1 cellular context compared by ENCODE assay signal in the genomic region with DNA sequence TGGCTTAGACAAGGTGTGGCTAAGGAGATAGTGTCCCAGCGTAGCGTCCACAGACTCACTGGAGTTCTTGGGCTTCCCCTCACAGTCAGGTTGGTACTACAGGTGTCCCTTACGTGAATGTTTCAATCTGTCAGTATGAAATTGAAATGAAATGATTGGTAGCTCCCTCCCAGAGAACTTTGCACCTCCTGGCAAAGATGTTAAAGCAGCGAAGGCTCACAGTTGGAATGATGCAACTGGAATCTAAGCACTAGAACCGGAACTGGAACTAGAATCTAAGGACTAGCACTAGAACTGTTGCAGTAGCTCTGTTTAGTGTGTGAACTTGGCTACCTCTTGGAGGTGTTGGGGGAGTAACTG.
TF ChIP-seq lines count a peak whose summit lies in the region.

No MANE protein-coding gene starts in this region.

TF ChIP-seq in HepG2, 621 proteins besides CTCF, POLR2A, EP300 and RAD21 (continued from another document and continues in another):
- TF ChIP-seq, protein P1, sequence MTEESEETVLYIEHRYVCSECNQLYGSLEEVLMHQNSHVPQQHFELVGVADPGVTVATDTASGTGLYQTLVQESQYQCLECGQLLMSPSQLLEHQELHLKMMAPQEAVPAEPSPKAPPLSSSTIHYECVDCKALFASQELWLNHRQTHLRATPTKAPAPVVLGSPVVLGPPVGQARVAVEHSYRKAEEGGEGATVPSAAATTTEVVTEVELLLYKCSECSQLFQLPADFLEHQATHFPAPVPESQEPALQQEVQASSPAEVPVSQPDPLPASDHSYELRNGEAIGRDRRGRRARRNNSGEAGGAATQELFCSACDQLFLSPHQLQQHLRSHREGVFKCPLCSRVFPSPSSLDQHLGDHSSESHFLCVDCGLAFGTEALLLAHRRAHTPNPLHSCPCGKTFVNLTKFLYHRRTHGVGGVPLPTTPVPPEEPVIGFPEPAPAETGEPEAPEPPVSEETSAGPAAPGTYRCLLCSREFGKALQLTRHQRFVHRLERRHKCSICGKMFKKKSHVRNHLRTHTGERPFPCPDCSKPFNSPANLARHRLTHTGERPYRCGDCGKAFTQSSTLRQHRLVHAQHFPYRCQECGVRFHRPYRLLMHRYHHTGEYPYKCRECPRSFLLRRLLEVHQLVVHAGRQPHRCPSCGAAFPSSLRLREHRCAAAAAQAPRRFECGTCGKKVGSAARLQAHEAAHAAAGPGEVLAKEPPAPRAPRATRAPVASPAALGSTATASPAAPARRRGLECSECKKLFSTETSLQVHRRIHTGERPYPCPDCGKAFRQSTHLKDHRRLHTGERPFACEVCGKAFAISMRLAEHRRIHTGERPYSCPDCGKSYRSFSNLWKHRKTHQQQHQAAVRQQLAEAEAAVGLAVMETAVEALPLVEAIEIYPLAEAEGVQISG (CRISPR knock-in tag; IDR thresholded peaks at IDR 0.05), result 0 out of 2 replicates have a peak, but pooled peaks have one; percentile 51
- TF ChIP-seq, protein P2, sequence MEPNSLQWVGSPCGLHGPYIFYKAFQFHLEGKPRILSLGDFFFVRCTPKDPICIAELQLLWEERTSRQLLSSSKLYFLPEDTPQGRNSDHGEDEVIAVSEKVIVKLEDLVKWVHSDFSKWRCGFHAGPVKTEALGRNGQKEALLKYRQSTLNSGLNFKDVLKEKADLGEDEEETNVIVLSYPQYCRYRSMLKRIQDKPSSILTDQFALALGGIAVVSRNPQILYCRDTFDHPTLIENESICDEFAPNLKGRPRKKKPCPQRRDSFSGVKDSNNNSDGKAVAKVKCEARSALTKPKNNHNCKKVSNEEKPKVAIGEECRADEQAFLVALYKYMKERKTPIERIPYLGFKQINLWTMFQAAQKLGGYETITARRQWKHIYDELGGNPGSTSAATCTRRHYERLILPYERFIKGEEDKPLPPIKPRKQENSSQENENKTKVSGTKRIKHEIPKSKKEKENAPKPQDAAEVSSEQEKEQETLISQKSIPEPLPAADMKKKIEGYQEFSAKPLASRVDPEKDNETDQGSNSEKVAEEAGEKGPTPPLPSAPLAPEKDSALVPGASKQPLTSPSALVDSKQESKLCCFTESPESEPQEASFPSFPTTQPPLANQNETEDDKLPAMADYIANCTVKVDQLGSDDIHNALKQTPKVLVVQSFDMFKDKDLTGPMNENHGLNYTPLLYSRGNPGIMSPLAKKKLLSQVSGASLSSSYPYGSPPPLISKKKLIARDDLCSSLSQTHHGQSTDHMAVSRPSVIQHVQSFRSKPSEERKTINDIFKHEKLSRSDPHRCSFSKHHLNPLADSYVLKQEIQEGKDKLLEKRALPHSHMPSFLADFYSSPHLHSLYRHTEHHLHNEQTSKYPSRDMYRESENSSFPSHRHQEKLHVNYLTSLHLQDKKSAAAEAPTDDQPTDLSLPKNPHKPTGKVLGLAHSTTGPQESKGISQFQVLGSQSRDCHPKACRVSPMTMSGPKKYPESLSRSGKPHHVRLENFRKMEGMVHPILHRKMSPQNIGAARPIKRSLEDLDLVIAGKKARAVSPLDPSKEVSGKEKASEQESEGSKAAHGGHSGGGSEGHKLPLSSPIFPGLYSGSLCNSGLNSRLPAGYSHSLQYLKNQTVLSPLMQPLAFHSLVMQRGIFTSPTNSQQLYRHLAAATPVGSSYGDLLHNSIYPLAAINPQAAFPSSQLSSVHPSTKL (CRISPR knock-in tag; IDR thresholded peaks at IDR 0.05), result peak; percentile 33; the same call in 1 of the 2 replicates
- TF ChIP-seq, protein P3, sequence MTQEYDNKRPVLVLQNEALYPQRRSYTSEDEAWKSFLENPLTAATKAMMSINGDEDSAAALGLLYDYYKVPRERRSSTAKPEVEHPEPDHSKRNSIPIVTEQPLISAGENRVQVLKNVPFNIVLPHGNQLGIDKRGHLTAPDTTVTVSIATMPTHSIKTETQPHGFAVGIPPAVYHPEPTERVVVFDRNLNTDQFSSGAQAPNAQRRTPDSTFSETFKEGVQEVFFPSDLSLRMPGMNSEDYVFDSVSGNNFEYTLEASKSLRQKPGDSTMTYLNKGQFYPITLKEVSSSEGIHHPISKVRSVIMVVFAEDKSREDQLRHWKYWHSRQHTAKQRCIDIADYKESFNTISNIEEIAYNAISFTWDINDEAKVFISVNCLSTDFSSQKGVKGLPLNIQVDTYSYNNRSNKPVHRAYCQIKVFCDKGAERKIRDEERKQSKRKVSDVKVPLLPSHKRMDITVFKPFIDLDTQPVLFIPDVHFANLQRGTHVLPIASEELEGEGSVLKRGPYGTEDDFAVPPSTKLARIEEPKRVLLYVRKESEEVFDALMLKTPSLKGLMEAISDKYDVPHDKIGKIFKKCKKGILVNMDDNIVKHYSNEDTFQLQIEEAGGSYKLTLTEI (CRISPR knock-in tag; conservative IDR thresholded peaks at IDR 0.05), result no peak
- no peak for TF ChIP-seq ZNF775 (CRISPR knock-in tag; IDR thresholded peaks at IDR 0.05; ENCODE audit: borderline replicate concordance)
- TF ChIP-seq GATAD1 (CRISPR knock-in tag; IDR thresholded peaks at IDR 0.05), result 0 out of 2 replicates have a peak, but pooled peaks have one; percentile 11
- TF ChIP-seq ADNP (CRISPR knock-in tag; IDR thresholded peaks at IDR 0.05), result no peak
- 0 out of 2 replicates have a peak, but pooled peaks have one; percentile 42 for TF ChIP-seq SMAD3 (CRISPR knock-in tag; IDR thresholded peaks at IDR 0.05)
- TF ChIP-seq RBM39 (IDR thresholded peaks at IDR 0.05; ENCODE audit: low read depth, low read length, poor library complexity, severe bottlenecking), result no peak
- peak; percentile 30; the same call in 1 of the 2 replicates for TF ChIP-seq PPARG (CRISPR knock-in tag; conservative IDR thresholded peaks at IDR 0.05)
- peak; percentile 11; the same call in 1 of the 2 replicates for TF ChIP-seq YEATS4 (CRISPR knock-in tag; IDR thresholded peaks at IDR 0.05; ENCODE audit: borderline replicate concordance)
- TF ChIP-seq, protein P4, sequence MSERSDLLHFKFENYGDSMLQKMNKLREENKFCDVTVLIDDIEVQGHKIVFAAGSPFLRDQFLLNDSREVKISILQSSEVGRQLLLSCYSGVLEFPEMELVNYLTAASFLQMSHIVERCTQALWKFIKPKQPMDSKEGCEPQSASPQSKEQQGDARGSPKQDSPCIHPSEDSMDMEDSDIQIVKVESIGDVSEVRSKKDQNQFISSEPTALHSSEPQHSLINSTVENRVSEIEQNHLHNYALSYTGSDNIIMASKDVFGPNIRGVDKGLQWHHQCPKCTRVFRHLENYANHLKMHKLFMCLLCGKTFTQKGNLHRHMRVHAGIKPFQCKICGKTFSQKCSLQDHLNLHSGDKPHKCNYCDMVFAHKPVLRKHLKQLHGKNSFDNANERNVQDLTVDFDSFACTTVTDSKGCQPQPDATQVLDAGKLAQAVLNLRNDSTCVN (CRISPR knock-in tag; IDR thresholded peaks at IDR 0.05; ENCODE audit: borderline replicate concordance), result peak; percentile 85
- TF ChIP-seq ISL2 (CRISPR knock-in tag; IDR thresholded peaks at IDR 0.05), result no peak; the same call in 1 of the 2 replicates
- peak; percentile 25; the same call in 1 of the 2 replicates for TF ChIP-seq MIER3 (CRISPR knock-in tag; IDR thresholded peaks at IDR 0.05; ENCODE audit: borderline replicate concordance)
- 0 out of 2 replicates have a peak, but pooled peaks have one; percentile 20 for TF ChIP-seq ZNF264 (CRISPR knock-in tag; IDR thresholded peaks at IDR 0.05)
- no peak for TF ChIP-seq RBAK (CRISPR knock-in tag; IDR thresholded peaks at IDR 0.05)
- no peak for TF ChIP-seq RBM22 (optimal IDR thresholded peaks at IDR 0.05; ENCODE audit: low read length)
- 0 out of 2 replicates have a peak, but pooled peaks have one; percentile 48 for TF ChIP-seq ZMAT3 (CRISPR knock-in tag; conservative IDR thresholded peaks at IDR 0.05)
- no peak for TF ChIP-seq FOXO1 (CRISPR knock-in tag; IDR thresholded peaks at IDR 0.05)
- TF ChIP-seq ELF3 (CRISPR knock-in tag; IDR thresholded peaks at IDR 0.05), result 0 out of 2 replicates have a peak, but pooled peaks have one; percentile 27
- TF ChIP-seq, protein P5, sequence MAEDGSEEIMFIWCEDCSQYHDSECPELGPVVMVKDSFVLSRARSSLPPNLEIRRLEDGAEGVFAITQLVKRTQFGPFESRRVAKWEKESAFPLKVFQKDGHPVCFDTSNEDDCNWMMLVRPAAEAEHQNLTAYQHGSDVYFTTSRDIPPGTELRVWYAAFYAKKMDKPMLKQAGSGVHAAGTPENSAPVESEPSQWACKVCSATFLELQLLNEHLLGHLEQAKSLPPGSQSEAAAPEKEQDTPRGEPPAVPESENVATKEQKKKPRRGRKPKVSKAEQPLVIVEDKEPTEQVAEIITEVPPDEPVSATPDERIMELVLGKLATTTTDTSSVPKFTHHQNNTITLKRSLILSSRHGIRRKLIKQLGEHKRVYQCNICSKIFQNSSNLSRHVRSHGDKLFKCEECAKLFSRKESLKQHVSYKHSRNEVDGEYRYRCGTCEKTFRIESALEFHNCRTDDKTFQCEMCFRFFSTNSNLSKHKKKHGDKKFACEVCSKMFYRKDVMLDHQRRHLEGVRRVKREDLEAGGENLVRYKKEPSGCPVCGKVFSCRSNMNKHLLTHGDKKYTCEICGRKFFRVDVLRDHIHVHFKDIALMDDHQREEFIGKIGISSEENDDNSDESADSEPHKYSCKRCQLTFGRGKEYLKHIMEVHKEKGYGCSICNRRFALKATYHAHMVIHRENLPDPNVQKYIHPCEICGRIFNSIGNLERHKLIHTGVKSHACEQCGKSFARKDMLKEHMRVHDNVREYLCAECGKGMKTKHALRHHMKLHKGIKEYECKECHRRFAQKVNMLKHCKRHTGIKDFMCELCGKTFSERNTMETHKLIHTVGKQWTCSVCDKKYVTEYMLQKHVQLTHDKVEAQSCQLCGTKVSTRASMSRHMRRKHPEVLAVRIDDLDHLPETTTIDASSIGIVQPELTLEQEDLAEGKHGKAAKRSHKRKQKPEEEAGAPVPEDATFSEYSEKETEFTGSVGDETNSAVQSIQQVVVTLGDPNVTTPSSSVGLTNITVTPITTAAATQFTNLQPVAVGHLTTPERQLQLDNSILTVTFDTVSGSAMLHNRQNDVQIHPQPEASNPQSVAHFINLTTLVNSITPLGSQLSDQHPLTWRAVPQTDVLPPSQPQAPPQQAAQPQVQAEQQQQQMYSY (CRISPR knock-in tag; IDR thresholded peaks at IDR 0.05), result peak; percentile 82
- TF ChIP-seq, protein P6, sequence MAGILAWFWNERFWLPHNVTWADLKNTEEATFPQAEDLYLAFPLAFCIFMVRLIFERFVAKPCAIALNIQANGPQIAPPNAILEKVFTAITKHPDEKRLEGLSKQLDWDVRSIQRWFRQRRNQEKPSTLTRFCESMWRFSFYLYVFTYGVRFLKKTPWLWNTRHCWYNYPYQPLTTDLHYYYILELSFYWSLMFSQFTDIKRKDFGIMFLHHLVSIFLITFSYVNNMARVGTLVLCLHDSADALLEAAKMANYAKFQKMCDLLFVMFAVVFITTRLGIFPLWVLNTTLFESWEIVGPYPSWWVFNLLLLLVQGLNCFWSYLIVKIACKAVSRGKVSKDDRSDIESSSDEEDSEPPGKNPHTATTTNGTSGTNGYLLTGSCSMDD (CRISPR knock-in tag; IDR thresholded peaks at IDR 0.05), result no peak
- TF ChIP-seq ARNT2 (CRISPR knock-in tag; IDR thresholded peaks at IDR 0.05; ENCODE audit: low read depth), result no peak
- TF ChIP-seq ZNF136 (CRISPR knock-in tag; IDR thresholded peaks at IDR 0.05; ENCODE audit: low read depth), result no peak
- TF ChIP-seq REPIN1 (CRISPR knock-in tag; IDR thresholded peaks at IDR 0.05; ENCODE audit: borderline replicate concordance, low read depth), result no peak
- TF ChIP-seq GABPA (IDR thresholded peaks at IDR 0.05; ENCODE audit: low read depth, low read length), result no peak
- peak; percentile 68; the same call in 1 of the 2 replicates for TF ChIP-seq GABPA (CRISPR knock-in tag; IDR thresholded peaks at IDR 0.05; ENCODE audit: low read depth)
- TF ChIP-seq, protein P7, sequence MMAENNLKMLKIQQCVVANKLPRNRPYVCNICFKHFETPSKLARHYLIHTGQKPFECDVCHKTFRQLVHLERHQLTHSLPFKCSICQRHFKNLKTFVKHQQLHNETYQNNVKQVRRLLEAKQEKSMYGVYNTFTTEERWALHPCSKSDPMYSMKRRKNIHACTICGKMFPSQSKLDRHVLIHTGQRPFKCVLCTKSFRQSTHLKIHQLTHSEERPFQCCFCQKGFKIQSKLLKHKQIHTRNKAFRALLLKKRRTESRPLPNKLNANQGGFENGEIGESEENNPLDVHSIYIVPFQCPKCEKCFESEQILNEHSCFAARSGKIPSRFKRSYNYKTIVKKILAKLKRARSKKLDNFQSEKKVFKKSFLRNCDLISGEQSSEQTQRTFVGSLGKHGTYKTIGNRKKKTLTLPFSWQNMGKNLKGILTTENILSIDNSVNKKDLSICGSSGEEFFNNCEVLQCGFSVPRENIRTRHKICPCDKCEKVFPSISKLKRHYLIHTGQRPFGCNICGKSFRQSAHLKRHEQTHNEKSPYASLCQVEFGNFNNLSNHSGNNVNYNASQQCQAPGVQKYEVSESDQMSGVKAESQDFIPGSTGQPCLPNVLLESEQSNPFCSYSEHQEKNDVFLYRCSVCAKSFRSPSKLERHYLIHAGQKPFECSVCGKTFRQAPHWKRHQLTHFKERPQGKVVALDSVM (CRISPR knock-in tag; IDR thresholded peaks at IDR 0.05), result no peak
- no peak for TF ChIP-seq ZNF225 (CRISPR knock-in tag; IDR thresholded peaks at IDR 0.05)
- 0 out of 2 replicates have a peak, but pooled peaks have one; percentile 18 for TF ChIP-seq TGIF2 (CRISPR knock-in tag; IDR thresholded peaks at IDR 0.05)
- TF ChIP-seq, protein P8, sequence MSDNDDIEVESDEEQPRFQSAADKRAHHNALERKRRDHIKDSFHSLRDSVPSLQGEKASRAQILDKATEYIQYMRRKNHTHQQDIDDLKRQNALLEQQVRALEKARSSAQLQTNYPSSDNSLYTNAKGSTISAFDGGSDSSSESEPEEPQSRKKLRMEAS (IDR thresholded peaks at IDR 0.05), result no peak
- TF ChIP-seq, protein P9, sequence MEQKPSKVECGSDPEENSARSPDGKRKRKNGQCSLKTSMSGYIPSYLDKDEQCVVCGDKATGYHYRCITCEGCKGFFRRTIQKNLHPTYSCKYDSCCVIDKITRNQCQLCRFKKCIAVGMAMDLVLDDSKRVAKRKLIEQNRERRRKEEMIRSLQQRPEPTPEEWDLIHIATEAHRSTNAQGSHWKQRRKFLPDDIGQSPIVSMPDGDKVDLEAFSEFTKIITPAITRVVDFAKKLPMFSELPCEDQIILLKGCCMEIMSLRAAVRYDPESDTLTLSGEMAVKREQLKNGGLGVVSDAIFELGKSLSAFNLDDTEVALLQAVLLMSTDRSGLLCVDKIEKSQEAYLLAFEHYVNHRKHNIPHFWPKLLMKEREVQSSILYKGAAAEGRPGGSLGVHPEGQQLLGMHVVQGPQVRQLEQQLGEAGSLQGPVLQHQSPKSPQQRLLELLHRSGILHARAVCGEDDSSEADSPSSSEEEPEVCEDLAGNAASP (CRISPR knock-in tag; IDR thresholded peaks at IDR 0.05; ENCODE audit: borderline replicate concordance), result 0 out of 2 replicates have a peak, but pooled peaks have one; percentile 37
- no peak for TF ChIP-seq CBX2 (IDR thresholded peaks at IDR 0.05; ENCODE audit: low read depth, low read length)
- TF ChIP-seq CBX2 (CRISPR knock-in tag; IDR thresholded peaks at IDR 0.05; ENCODE audit: low read depth), result no peak
- TF ChIP-seq, protein P10, sequence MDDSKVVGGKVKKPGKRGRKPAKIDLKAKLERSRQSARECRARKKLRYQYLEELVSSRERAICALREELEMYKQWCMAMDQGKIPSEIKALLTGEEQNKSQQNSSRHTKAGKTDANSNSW (CRISPR knock-in tag; IDR thresholded peaks at IDR 0.05; ENCODE audit: borderline replicate concordance), result no peak
- TF ChIP-seq ZBTB7A (CRISPR knock-in tag; IDR thresholded peaks at IDR 0.05), result no peak
- TF ChIP-seq ZNF878 (CRISPR knock-in tag; IDR thresholded peaks at IDR 0.05), result no peak
